Comparison of ENCODE assay signal across 19 cellular contexts in the genomic region with DNA sequence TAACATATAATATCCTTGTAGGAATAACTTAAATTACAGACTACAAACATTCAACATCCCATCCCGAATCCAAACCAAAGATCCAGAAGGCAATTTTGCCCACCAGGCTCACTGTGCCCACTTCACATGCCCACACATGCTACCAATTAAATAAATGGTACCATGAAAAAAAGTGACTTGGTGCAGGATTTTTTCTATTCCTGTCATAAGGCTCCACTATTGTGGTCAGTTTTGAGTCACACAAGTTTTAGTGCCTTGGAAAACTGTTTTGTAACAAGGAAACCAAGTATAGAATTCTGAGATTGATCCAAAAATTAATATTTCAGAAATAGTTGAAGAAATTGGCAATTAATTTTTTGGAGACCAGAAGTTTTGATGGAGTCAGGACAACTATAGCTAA.
DNase-seq lines count a peak whose midpoint lies in the region; ATAC-seq, FAIRE-seq and TF ChIP-seq lines count a peak whose summit lies in the region.
"Had no signal": no experiment of that assay in that cellular context is flagged by ENCODE, and none has a peak within 500 bp of the region (broad histone marks: within the 10 kb centered on the region; RNA-seq: fewer than 3 reads in every experiment).

No MANE protein-coding gene starts in this region.

- dilution Hi-C loops in IMR-90 (cut with HindIII; ENCODE audit: low sequenced_read_pairs, unreplicated experiment), result no loop called here
- dilution Hi-C loops in endothelial cell of umbilical vein (cut with MboI; ENCODE audit: extremely low pct_ligation_motif_present, low sequenced_read_pairs), result no loop called here

- no peak for TF ChIP-seq RAD21 in IMR-90 (IDR thresholded peaks at IDR 0.05; ENCODE audit: low read length)

- 0 out of 2 replicates have a peak overlapping the region, but pooled peaks have one; percentile 23 for H2AK5ac ChIP-seq in IMR-90 (ENCODE audit: low read depth, low read length)

- no peak overlapping the region for H2BK120ac ChIP-seq in IMR-90 (ENCODE audit: low read depth, low read length)

- H3K4me1 ChIP-seq in IMR-90 (ENCODE audit: control insufficient read depth, insufficient read depth, low read length), result peaks cover 2% of the 10 kb centered on the region; the same call in 1 of the 2 replicates
- H3K4me1 ChIP-seq in endothelial cell of umbilical vein (ENCODE audit: control insufficient read depth, extremely low read depth, insufficient read depth, low read length), result peaks cover 14% of the 10 kb centered on the region
- H3K4me1 ChIP-seq in smooth muscle cell (ENCODE audit: low read depth), result no peaks in the 10 kb centered on the region
- H3K4me1 ChIP-seq: BLaER1, Caco-2 had no signal

- no peak overlapping the region for H3K14ac ChIP-seq in IMR-90 (replicated peaks; ENCODE audit: low read depth, low read length)

- H4K91ac ChIP-seq in IMR-90 (ENCODE audit: insufficient read depth, low read depth, low read length), result no peak overlapping the region

- peaks cover 13% of the 10 kb centered on the region; the same call in 1 of the 2 replicates for H3K9me3 ChIP-seq in IMR-90 (ENCODE audit: control insufficient read depth, insufficient read depth, low read length)
- no peaks in the 10 kb centered on the region for H3K9me3 ChIP-seq in endothelial cell of umbilical vein (replicated peaks; ENCODE audit: control insufficient read depth, insufficient read depth, low read length)
- no peaks in the 10 kb centered on the region for H3K9me3 ChIP-seq in smooth muscle cell (replicated peaks; ENCODE audit: low read depth)
- H3K9me3 ChIP-seq in WERI-Rb-1 (ENCODE audit: severe bottlenecking), result no peaks in the 10 kb centered on the region

- no peak overlapping the region for H2BK20ac ChIP-seq in IMR-90 (ENCODE audit: low read depth, low read length)

- TF ChIP-seq POLR2A in IMR-90 (IDR thresholded peaks at IDR 0.05; ENCODE audit: low read depth, low read length) (no peak), endothelial cell of umbilical vein (IDR thresholded peaks at IDR 0.05; ENCODE audit: low read depth, low read length) (no peak)

- H3K79me2 ChIP-seq in endothelial cell of umbilical vein (ENCODE audit: control insufficient read depth, insufficient read depth, low read length) (no peaks in the 10 kb centered on the region), smooth muscle cell (ENCODE audit: low read depth) (no peaks in the 10 kb centered on the region)

- no peak for TF ChIP-seq CTCF in IMR-90 (conservative IDR thresholded peaks at IDR 0.05; ENCODE audit: low read depth, low read length)
- no peak for TF ChIP-seq CTCF in endothelial cell of umbilical vein (IDR thresholded peaks at IDR 0.05; ENCODE audit: extremely low read depth in 1 of 2, insufficient read depth in 1 of 2, low read depth in 1 of 2, low read length in 2 of 2)
- TF ChIP-seq CTCF in smooth muscle cell (IDR thresholded peaks at IDR 0.05; ENCODE audit: borderline replicate concordance, insufficient read depth, poor library complexity, severe bottlenecking), result no peak
- no peak for TF ChIP-seq CTCF in WERI-Rb-1 (IDR thresholded peaks at IDR 0.05; ENCODE audit: low read depth, low read length)

- H3K56ac ChIP-seq in IMR-90 (ENCODE audit: extremely low read depth, insufficient read depth, low read length), result no peak overlapping the region

- no peak overlapping the region; the same call in 1 of the 2 replicates for H3K18ac ChIP-seq in IMR-90 (ENCODE audit: low read depth, low read length)

- WGBS in IMR-90 (ENCODE audit: extremely low coverage in 2 of 2, insufficient read length in 1 of 2), 2 experiments, result no CpG with 5 or more reads among the region's 1 CpG
- WGBS in smooth muscle cell (ENCODE audit: low lambda C conversion rate), result 80% methylated on average over 1 of the region's 1 CpG

- H3K27ac ChIP-seq in IMR-90 (ENCODE audit: insufficient read depth, low read length) (no peak overlapping the region), endothelial cell of umbilical vein (ENCODE audit: insufficient read depth, low read depth, low read length) (peak overlapping the region; percentile 81), smooth muscle cell (ENCODE audit: low read depth) (peak overlapping the region; percentile 8), WERI-Rb-1 (no peak overlapping the region)
- H3K27ac ChIP-seq: BLaER1 had no signal

- no peak for FAIRE-seq in endothelial cell of umbilical vein (lab: Jason Lieb, UNC)
- FAIRE-seq: A204.1, GM12878, GM18507, HepG2, HTR-8/SVneo had no signal

- no peak overlapping the region for H2BK5ac ChIP-seq in IMR-90 (ENCODE audit: low read depth, low read length, poor library complexity, severe bottlenecking)

- intact Hi-C loops in IMR-90 (cut with micrococcal nuclease) (no loop called here), endothelial cell of umbilical vein (cut with micrococcal nuclease) (no loop called here)

- H4K20me1 ChIP-seq in IMR-90 (ENCODE audit: insufficient read depth, low read length) (no peaks in the 10 kb centered on the region), endothelial cell of umbilical vein (replicated peaks; ENCODE audit: control insufficient read depth, extremely low read depth, insufficient read depth, low read length) (no peaks in the 10 kb centered on the region), smooth muscle cell (ENCODE audit: low read depth) (no peaks in the 10 kb centered on the region)
- H4K20me1 ChIP-seq: BLaER1 had no signal

- CTCF ChIA-PET in IMR-90 (lab: Yijun Ruan, JAX) (no interaction called here), endothelial cell of umbilical vein (lab: Charles Lee) (interaction anchor here (1.4 kb wide), 1 partner anchor 10 kb away, joined by 3 read pairs; no protein-coding TSS in a partner anchor)

- H3K9me1 ChIP-seq in IMR-90 (ENCODE audit: insufficient read depth, low read length) (no peaks in the 10 kb centered on the region), endothelial cell of umbilical vein (replicated peaks; ENCODE audit: control insufficient read depth, extremely low read depth, insufficient read depth, low read length) (no peaks in the 10 kb centered on the region)

- H2AFZ ChIP-seq in IMR-90 (replicated peaks; ENCODE audit: low read length, poor library complexity) (no peak overlapping the region), endothelial cell of umbilical vein (ENCODE audit: low read depth, low read length) (peak overlapping the region; percentile 15), smooth muscle cell (ENCODE audit: low read depth) (no peak overlapping the region)

- H3K4me3 ChIP-seq in IMR-90 (ENCODE audit: insufficient read depth, low read depth, low read length) (no peak overlapping the region), endothelial cell of umbilical vein (replicated peaks in 1 of 3; ENCODE audit: insufficient read depth in 1 of 3, low read depth in 1 of 3, low read length in 3 of 3) (no peak overlapping the region), smooth muscle cell (no peak overlapping the region), WERI-Rb-1 (ENCODE audit: low read depth, low read length) (no peak overlapping the region)
- H3K4me3 ChIP-seq: BLaER1, GM12878 had no signal

- H3K4me2 ChIP-seq in IMR-90 (ENCODE audit: low read depth, low read length) (no peak overlapping the region), endothelial cell of umbilical vein (ENCODE audit: insufficient read depth, low read length) (peak overlapping the region; percentile 28), smooth muscle cell (no peak overlapping the region)
- H3K4me2 ChIP-seq: BLaER1 had no signal

- H2BK15ac ChIP-seq in IMR-90 (ENCODE audit: low read depth, low read length), result no peak overlapping the region

- H4K8ac ChIP-seq in IMR-90 (ENCODE audit: low read depth in 2 of 2, low read length in 2 of 2), result no peak overlapping the region

- DNase-seq in AG20443 (ENCODE audit: low spot score) (peak; percentile 24), IMR-90 (no peak), endothelial cell of umbilical vein (ENCODE audit: low read depth, low spot score) (no peak), smooth muscle cell (lab: John Stamatoyannopoulos, UW; ENCODE audit: unreplicated experiment) (no peak), WERI-Rb-1 (no peak)
- DNase-seq in activated CD4-positive, alpha-beta T cell treated with anti-CD3 and anti-CD28 coated beads, Interleukin-2, amount 50 U/mL, for 48 hours, result no peak
- DNase-seq: AML-193; Caco-2; CD8-positive, alpha-beta memory T cell; DMS53; GOT3; H9 had no signal

- no peak overlapping the region for H3K9ac ChIP-seq in IMR-90 (ENCODE audit: low read depth, low read length)
- H3K9ac ChIP-seq in endothelial cell of umbilical vein (replicated peaks; ENCODE audit: extremely low read depth, insufficient read depth, low read length), result peak overlapping the region; percentile 34
- H3K9ac ChIP-seq in smooth muscle cell (ENCODE audit: low read depth), result no peak overlapping the region
- H3K9ac ChIP-seq: BLaER1 had no signal

- H3K23ac ChIP-seq in IMR-90 (ENCODE audit: low read depth, low read length), result no peak overlapping the region

- H3K36me3 ChIP-seq in IMR-90 (ENCODE audit: control insufficient read depth, insufficient read depth, low read length) (no peaks in the 10 kb centered on the region), endothelial cell of umbilical vein (ENCODE audit: control insufficient read depth in 2 of 2, extremely low read depth in 1 of 2, insufficient read depth in 2 of 2, low read length in 2 of 2) (no peaks in the 10 kb centered on the region), smooth muscle cell (ENCODE audit: low read depth) (no peaks in the 10 kb centered on the region), WERI-Rb-1 (no peaks in the 10 kb centered on the region)
- H3K36me3 ChIP-seq: BLaER1 had no signal

- H3F3A ChIP-seq in smooth muscle cell (ENCODE audit: low read depth), result no peaks in the 10 kb centered on the region

- H4K5ac ChIP-seq in IMR-90 (ENCODE audit: low read depth, low read length), result no peak overlapping the region

- H3K27me3 ChIP-seq in IMR-90 (ENCODE audit: control insufficient read depth, insufficient read depth, low read length) (no peaks in the 10 kb centered on the region), endothelial cell of umbilical vein (ENCODE audit: control insufficient read depth in 2 of 2, insufficient read depth in 2 of 2, low read length in 2 of 2) (no peaks in the 10 kb centered on the region), smooth muscle cell (ENCODE audit: low read depth) (no peaks in the 10 kb centered on the region), WERI-Rb-1 (ENCODE audit: insufficient read depth, low read depth, severe bottlenecking) (peaks cover 18% of the 10 kb centered on the region)
- H3K27me3 ChIP-seq: BLaER1 had no signal

- ATAC-seq in IMR-90 (ENCODE audit: low read depth) (no peak), HG02852 (IDR thresholded peaks at IDR 0.05; ENCODE audit: unreplicated experiment) (no peak)
- ATAC-seq: GM12878, HepG2 had no signal

- POLR2A ChIA-PET in IMR-90 (lab: Charles Lee; ENCODE audit: unreplicated experiment) (no interaction called here), endothelial cell of umbilical vein (lab: Charles Lee) (no interaction called here)

- in situ Hi-C loops in IMR-90 (cut with MboI; ENCODE audit: low sequenced_read_pairs), result no loop called here

- H2AK9ac ChIP-seq in IMR-90 (replicated peaks; ENCODE audit: low read depth, low read length, poor library complexity), result no peak overlapping the region

- H3K79me1 ChIP-seq in IMR-90 (ENCODE audit: low read depth in 1 of 2, low read length in 2 of 2), result no peaks in the 10 kb centered on the region

- H3K4ac ChIP-seq in IMR-90 (ENCODE audit: low read depth, low read length), result no peak overlapping the region

- no TSS peak for BruUV-seq in IMR-90 (replicated peaks; lab: Mats Ljungman, UMichigan)
- TSS peak; percentile 65 for BruUV-seq in endothelial cell of umbilical vein (replicated peaks; lab: Mats Ljungman, UMichigan)

Comparison
In these comparisons a context has a peak if more than half of its experiments do, and no peak if none do; other contexts are left out.
1. H3K27ac ChIP-seq: peak in endothelial cell of umbilical vein (single experiment) and smooth muscle cell (single experiment); none in IMR-90 (single experiment) and WERI-Rb-1 (single experiment).